14 cellular contexts compared by ENCODE assay signal in the genomic region with DNA sequence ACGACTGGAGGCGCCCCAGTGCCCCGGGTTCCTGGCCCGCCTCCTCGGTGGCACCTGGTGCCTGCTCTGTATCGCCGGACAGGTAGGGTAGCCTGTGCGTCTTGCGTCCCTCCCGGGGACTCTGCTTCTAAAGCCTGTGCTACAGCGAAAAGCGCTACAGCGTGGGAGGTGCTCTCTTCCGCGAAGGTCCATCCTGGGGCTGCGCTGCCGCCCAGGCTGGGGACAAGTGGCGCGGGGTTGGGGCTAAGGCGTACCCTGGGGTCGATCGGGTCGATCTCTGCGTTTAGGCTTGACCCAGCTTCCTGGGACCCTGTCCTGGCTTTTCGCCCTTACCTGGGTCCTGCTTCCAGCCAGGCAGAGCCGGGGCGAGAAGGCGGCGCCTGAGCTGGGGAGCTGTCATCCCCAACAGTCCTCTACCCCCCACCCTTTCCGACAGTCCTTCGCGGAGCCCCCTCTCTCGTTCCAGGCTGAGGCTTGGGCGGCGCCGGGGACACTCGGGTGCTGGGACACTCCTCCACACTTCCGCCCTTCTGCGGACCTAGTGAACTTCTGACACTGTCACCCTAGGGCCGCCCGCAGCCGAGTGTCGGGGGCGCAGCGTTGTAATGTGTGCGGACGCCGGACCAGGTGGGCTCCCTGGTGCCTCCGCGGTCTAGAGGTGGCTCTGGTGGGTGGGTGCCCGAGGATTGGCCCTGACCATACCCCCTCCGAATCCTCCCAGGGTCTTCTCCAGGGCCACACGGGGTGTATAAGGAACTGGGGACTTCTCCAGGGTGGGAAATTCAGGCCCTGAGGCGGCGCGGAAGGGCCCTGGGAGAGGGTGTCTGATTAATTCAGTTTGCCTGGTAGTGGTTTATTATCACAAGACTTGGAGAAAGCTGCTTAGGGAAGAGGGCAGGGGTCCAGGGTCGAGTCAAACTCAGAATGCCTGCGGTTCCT.
DNase-seq lines count a peak whose midpoint lies in the region; ATAC-seq and TF ChIP-seq lines count a peak whose summit lies in the region.
"Had no signal": no experiment of that assay in that cellular context is flagged by ENCODE, and none has a peak within 500 bp of the region (broad histone marks: within the 10 kb centered on the region; RNA-seq: fewer than 3 reads in every experiment).

No MANE protein-coding gene starts in this region.

- H3K79me2 ChIP-seq in GM23338 (replicated peaks; ENCODE audit: insufficient read depth): no peaks in the 10 kb centered on the region

- peaks cover 6% of the 10 kb centered on the region; the same call in 1 of the 3 replicates for H3K4me1 Mint-ChIP-seq in GM23338
- H3K4me1 Mint-ChIP-seq in stimulated activated effector memory CD8-positive, alpha-beta T cell treated with anti-CD3 and anti-CD28 coated beads, Interleukin-12 subunit alpha, Interleukin-12 subunit beta, amount 100 ng/mL, for 72 hours: no peaks in the 10 kb centered on the region
- H3K4me1 Mint-ChIP-seq: CD4-positive, CD25-positive, alpha-beta regulatory T cell; naive B cell had no signal

- no peaks in the 10 kb centered on the region for H3K9me3 Mint-ChIP-seq in GM23338
- H3K9me3 Mint-ChIP-seq in stimulated activated effector memory CD8-positive, alpha-beta T cell treated with anti-CD3 and anti-CD28 coated beads, Interleukin-12 subunit alpha, Interleukin-12 subunit beta, amount 100 ng/mL, for 72 hours: peaks cover 11% of the 10 kb centered on the region

- H3K27me3 Mint-ChIP-seq in GM23338 (ENCODE audit: insufficient read depth, low read depth, poor library complexity): peaks cover 41% of the 10 kb centered on the region

- no peaks in the 10 kb centered on the region for H4K20me1 ChIP-seq in GM23338 (replicated peaks; ENCODE audit: insufficient read depth)

- peaks cover 8% of the 10 kb centered on the region for H3K4me1 ChIP-seq in GM23338 (ENCODE audit: insufficient read depth)
- H3K4me1 ChIP-seq: SJCRH30 had no signal

- no peaks in the 10 kb centered on the region for H3K9me2 ChIP-seq in GM23338 (ENCODE audit: insufficient read depth)

- H3K4me2 ChIP-seq in GM23338: peak overlapping the region; percentile 97

- H3K4me3 Mint-ChIP-seq in GM23338: peak overlapping the region; percentile 79
- H3K4me3 Mint-ChIP-seq in stimulated activated effector memory CD8-positive, alpha-beta T cell treated with anti-CD3 and anti-CD28 coated beads, Interleukin-12 subunit alpha, Interleukin-12 subunit beta, amount 100 ng/mL, for 72 hours: no peak overlapping the region
- H3K4me3 Mint-ChIP-seq: activated CD8-positive, alpha-beta T cell treated with anti-CD3 and anti-CD28 coated beads, Interleukin-2, amount 10 ng/mL, durations not matched to agents 7 days and 5 days had no signal

- H3K4me3 ChIP-seq in GM23338 (peak overlapping the region; percentile 81), coronary artery (peak overlapping the region; percentile 70)
- H3K4me3 ChIP-seq: SJCRH30 had no signal

- TF ChIP-seq CTCF in GM23338 (conservative IDR thresholded peaks at IDR 0.05; ENCODE audit: low read depth in 2 of 2) (no peak), coronary artery (IDR thresholded peaks at IDR 0.05) (no peak)

- peak overlapping the region; percentile 97 for H2AFZ ChIP-seq in GM23338

- no peaks in the 10 kb centered on the region for H3K36me3 Mint-ChIP-seq in GM23338 (ENCODE audit: low read depth)
- no peaks in the 10 kb centered on the region for H3K36me3 Mint-ChIP-seq in stimulated activated effector memory CD8-positive, alpha-beta T cell treated with anti-CD3 and anti-CD28 coated beads, Interleukin-12 subunit alpha, Interleukin-12 subunit beta, amount 100 ng/mL, for 72 hours
- H3K36me3 Mint-ChIP-seq: CD4-positive, CD25-positive, alpha-beta regulatory T cell had no signal

- H3K27ac ChIP-seq in GM23338 (ENCODE audit: low read depth) (no peak overlapping the region), coronary artery (peak overlapping the region; percentile 35 to 52)
- H3K27ac ChIP-seq: SJCRH30 had no signal

- H3F3A ChIP-seq in GM23338 (replicated peaks; ENCODE audit: low read depth): 0 out of 2 replicates have a peak, but pooled peaks cover 4% of the 10 kb centered on the region

- ATAC-seq in GM23338 (peak; percentile 82), left lobe of liver (peak; percentile 50), GM21723 (IDR thresholded peaks at IDR 0.05; ENCODE audit: unreplicated experiment) (no peak), GM21526 (IDR thresholded peaks at IDR 0.05; ENCODE audit: low FRiP score, unreplicated experiment) (no peak), GM21529 (IDR thresholded peaks at IDR 0.05; ENCODE audit: unreplicated experiment) (no peak)
- peak; percentile 13 for ATAC-seq in stimulated activated effector memory CD8-positive, alpha-beta T cell treated with anti-CD3 and anti-CD28 coated beads, Interleukin-12 subunit alpha, Interleukin-12 subunit beta, amount 100 ng/mL, for 72 hours
- ATAC-seq: activated CD8-positive, alpha-beta T cell treated with anti-CD3 and anti-CD28 coated beads, Interleukin-2, amount 10 ng/mL, durations not matched to agents 7 days and 5 days; HCT116 had no signal

- H3K27me3 ChIP-seq in GM23338 (ENCODE audit: insufficient read depth): peaks cover 63% of the 10 kb centered on the region
- H3K27me3 ChIP-seq: SJCRH30 had no signal

- H3K36me3 ChIP-seq in GM23338 (ENCODE audit: insufficient read depth): no peaks in the 10 kb centered on the region
- H3K36me3 ChIP-seq: SJCRH30 had no signal

- DNase-seq in GM23338 (ENCODE audit: low spot score) (peak; percentile 68), coronary artery (ENCODE audit: low spot score) (no peak), left lobe of liver (ENCODE audit: low spot score) (no peak), HuH-7.5 (ENCODE audit: low spot score) (no peak)
- DNase-seq in stimulated activated effector memory CD8-positive, alpha-beta T cell treated with anti-CD3 and anti-CD28 coated beads, Interleukin-12 subunit alpha, Interleukin-12 subunit beta, amount 100 ng/mL, for 72 hours (ENCODE audit: low spot score in 2 of 2): no peak
- DNase-seq: activated CD8-positive, alpha-beta T cell treated with anti-CD3 and anti-CD28 coated beads, Interleukin-2, amount 10 ng/mL, durations not matched to agents 7 days and 5 days; CD4-positive, CD25-positive, alpha-beta regulatory T cell; naive B cell; NCI-H2081 treated with DMSO at 0.1 percent for 48 hours; SJCRH30 had no signal

- H3K27ac Mint-ChIP-seq in GM23338: no peak overlapping the region
- no peak overlapping the region for H3K27ac Mint-ChIP-seq in stimulated activated effector memory CD8-positive, alpha-beta T cell treated with anti-CD3 and anti-CD28 coated beads, Interleukin-12 subunit alpha, Interleukin-12 subunit beta, amount 100 ng/mL, for 72 hours
- H3K27ac Mint-ChIP-seq: activated CD8-positive, alpha-beta T cell treated with anti-CD3 and anti-CD28 coated beads, Interleukin-2, amount 10 ng/mL, durations not matched to agents 7 days and 5 days; CD4-positive, CD25-positive, alpha-beta regulatory T cell; naive B cell had no signal

TF ChIP-seq in GM23338, 12 proteins besides CTCF, POLR2A, EP300 and RAD21 (continues in another document):
- TF ChIP-seq NANOG (IDR thresholded peaks at IDR 0.05; ENCODE audit: borderline replicate concordance) (no peak), JUNB (IDR thresholded peaks at IDR 0.05; ENCODE audit: unreplicated experiment) (no peak), ZNF331 (CRISPR knock-in tag; IDR thresholded peaks at IDR 0.05; ENCODE audit: low read depth) (no peak), ZNF114 (CRISPR knock-in tag; IDR thresholded peaks at IDR 0.05) (no peak), EZH2phosphoT487 (IDR thresholded peaks at IDR 0.05; ENCODE audit: unreplicated experiment) (no peak), POLR2AphosphoS5 (IDR thresholded peaks at IDR 0.05; ENCODE audit: low read depth) (no peak)

Comparison
In these comparisons a context has a peak if more than half of its experiments do, and no peak if none do; other contexts are left out.
1. ATAC-seq: peak in GM23338 (single experiment), left lobe of liver (single experiment) and stimulated activated effector memory CD8-positive, alpha-beta T cell treated with anti-CD3 and anti-CD28 coated beads, Interleukin-12 subunit alpha, Interleukin-12 subunit beta, amount 100 ng/mL, for 72 hours (single experiment); none in GM21723 (single experiment), GM21526 (single experiment) and GM21529 (single experiment).